Comparison of ENCODE assay signal across 2 cellular contexts in genomic region chr1:223109581-223110026, GRCh38.
A peak's percentile ranks its signal among the peaks of the same experiment; 100 is the strongest.
TF ChIP-seq lines count a peak whose summit lies in the region.

No MANE protein-coding gene starts in this region.

TF ChIP-seq in endothelial cell of umbilical vein, 7 proteins besides CTCF, POLR2A, EP300 and RAD21:
- TF ChIP-seq FOS (IDR thresholded peaks at IDR 0.05; ENCODE audit: borderline replicate concordance, insufficient read depth, low read length): peak; percentile 46
- peak; percentile 46 for TF ChIP-seq JUN (IDR thresholded peaks at IDR 0.05; ENCODE audit: borderline replicate concordance, insufficient read depth, insufficient read length, low read depth)
- TF ChIP-seq EZH2 (IDR thresholded peaks at IDR 0.05; ENCODE audit: borderline replicate concordance, low read depth, low read length, severe bottlenecking): no peak
- TF ChIP-seq MAX (IDR thresholded peaks at IDR 0.05; ENCODE audit: insufficient read depth, insufficient read length): no peak
- peak; percentile 39 for TF ChIP-seq GATA2 (IDR thresholded peaks at IDR 0.05; ENCODE audit: insufficient read depth, insufficient read length, low read depth, low read length)
- TF ChIP-seq MYC (IDR thresholded peaks at IDR 0.05; ENCODE audit: low read depth, low read length): no peak

TF ChIP-seq in SK-N-SH, 30 proteins besides CTCF, POLR2A, EP300 and RAD21:
- no peak for TF ChIP-seq ELF1 (IDR thresholded peaks at IDR 0.05)
- TF ChIP-seq NFIC (IDR thresholded peaks at IDR 0.05; ENCODE audit: borderline replicate concordance): no peak
- no peak for TF ChIP-seq FOSL2 (IDR thresholded peaks at IDR 0.05; ENCODE audit: borderline replicate concordance, low read depth)
- no peak for TF ChIP-seq TCF12 (IDR thresholded peaks at IDR 0.05)
- no peak for TF ChIP-seq SMC3 (IDR thresholded peaks at IDR 0.05; ENCODE audit: low read depth, low read length)
- TF ChIP-seq, protein P1, sequence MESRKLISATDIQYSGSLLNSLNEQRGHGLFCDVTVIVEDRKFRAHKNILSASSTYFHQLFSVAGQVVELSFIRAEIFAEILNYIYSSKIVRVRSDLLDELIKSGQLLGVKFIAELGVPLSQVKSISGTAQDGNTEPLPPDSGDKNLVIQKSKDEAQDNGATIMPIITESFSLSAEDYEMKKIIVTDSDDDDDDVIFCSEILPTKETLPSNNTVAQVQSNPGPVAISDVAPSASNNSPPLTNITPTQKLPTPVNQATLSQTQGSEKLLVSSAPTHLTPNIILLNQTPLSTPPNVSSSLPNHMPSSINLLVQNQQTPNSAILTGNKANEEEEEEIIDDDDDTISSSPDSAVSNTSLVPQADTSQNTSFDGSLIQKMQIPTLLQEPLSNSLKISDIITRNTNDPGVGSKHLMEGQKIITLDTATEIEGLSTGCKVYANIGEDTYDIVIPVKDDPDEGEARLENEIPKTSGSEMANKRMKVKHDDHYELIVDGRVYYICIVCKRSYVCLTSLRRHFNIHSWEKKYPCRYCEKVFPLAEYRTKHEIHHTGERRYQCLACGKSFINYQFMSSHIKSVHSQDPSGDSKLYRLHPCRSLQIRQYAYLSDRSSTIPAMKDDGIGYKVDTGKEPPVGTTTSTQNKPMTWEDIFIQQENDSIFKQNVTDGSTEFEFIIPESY (IDR thresholded peaks at IDR 0.05; ENCODE audit: borderline replicate concordance, low read depth): no peak
